In genomic region chr22:32410459-32410858, GRCh38 we compare ENCODE assay signal across 8 cellular contexts. TPM values are rescaled to one million over a fixed set of nuclear protein-coding genes. Genes with fewer than 3 reads are reported as not detected.
DNase-seq lines count a peak whose midpoint lies in the region; ATAC-seq and TF ChIP-seq lines count a peak whose summit lies in the region.

No MANE protein-coding gene starts in this region.

- H3K27ac Mint-ChIP-seq in endodermal cell: no peak overlapping the region

- H4K20me1 ChIP-seq in DOHH2 (ENCODE audit: control insufficient read depth, insufficient read depth, low read depth, low read length) (peaks cover 3% of the 10 kb centered on the region; the same call in 1 of the 2 replicates), OCI-LY1 (ENCODE audit: insufficient read depth, low read length) (no peaks in the 10 kb centered on the region)

- no peak for TF ChIP-seq CTCF in DOHH2 (IDR thresholded peaks at IDR 0.05; ENCODE audit: low read depth, low read length, poor library complexity, severe bottlenecking)
- TF ChIP-seq CTCF in OCI-LY1 (IDR thresholded peaks at IDR 0.05; ENCODE audit: low read length): no peak
- TF ChIP-seq CTCF in endodermal cell (conservative IDR thresholded peaks at IDR 0.05): no peak

- H3K36me3 ChIP-seq in DOHH2 (ENCODE audit: control insufficient read depth, low read length) (peaks cover 32% of the 10 kb centered on the region), OCI-LY1 (ENCODE audit: insufficient read depth, low read length) (peaks cover 37% of the 10 kb centered on the region), endodermal cell (ENCODE audit: control insufficient read depth, insufficient read depth, low read length) (peaks cover 36% of the 10 kb centered on the region), neuron (ENCODE audit: insufficient read depth, low read length) (peaks cover 34% of the 10 kb centered on the region)

- H3K27me3 ChIP-seq in DOHH2 (ENCODE audit: control insufficient read depth, low read length) (no peaks in the 10 kb centered on the region), OCI-LY1 (ENCODE audit: insufficient read depth, low read length) (no peaks in the 10 kb centered on the region), endodermal cell (ENCODE audit: control insufficient read depth, insufficient read depth, low read length, poor library complexity, severe bottlenecking) (no peaks in the 10 kb centered on the region), neuron (ENCODE audit: insufficient read depth, low read length) (no peaks in the 10 kb centered on the region)

- H3K4me2 ChIP-seq in DOHH2 (ENCODE audit: low read length) (peak overlapping the region; percentile 71), OCI-LY1 (ENCODE audit: low read length) (peak overlapping the region; percentile 78)

- peak overlapping the region; percentile 87 for H3K4me3 ChIP-seq in DOHH2 (ENCODE audit: low read length)
- peak overlapping the region; percentile 85 for H3K4me3 ChIP-seq in OCI-LY1 (ENCODE audit: low read depth, low read length, poor library complexity, severe bottlenecking)
- peak overlapping the region; percentile 98 for H3K4me3 ChIP-seq in endodermal cell (ENCODE audit: low read length)
- H3K4me3 ChIP-seq in neuron (ENCODE audit: low read length): peak overlapping the region; percentile 81

- no peak overlapping the region for H3K27ac ChIP-seq in DOHH2 (ENCODE audit: low read depth, low read length)
- H3K27ac ChIP-seq in OCI-LY1 (ENCODE audit: low read depth, low read length, poor library complexity, severe bottlenecking): no peak overlapping the region
- H3K27ac ChIP-seq in endodermal cell (ENCODE audit: low read depth, low read length): no peak overlapping the region

- H3K9me3 ChIP-seq in DOHH2 (ENCODE audit: control insufficient read depth, insufficient read depth, low read length) (no peaks in the 10 kb centered on the region), OCI-LY1 (ENCODE audit: low read length) (no peaks in the 10 kb centered on the region), endodermal cell (ENCODE audit: control insufficient read depth, low read length) (no peaks in the 10 kb centered on the region), neuron (ENCODE audit: low read length) (no peaks in the 10 kb centered on the region)

- H3K9me3 Mint-ChIP-seq in endodermal cell: no peaks in the 10 kb centered on the region

- H2AFZ ChIP-seq in OCI-LY1 (ENCODE audit: low read length) (no peak overlapping the region), neuron (ENCODE audit: low read depth, low read length) (no peak overlapping the region)

- H3K36me3 Mint-ChIP-seq in endodermal cell (ENCODE audit: low read depth): peaks cover 37% of the 10 kb centered on the region

- H3K4me1 Mint-ChIP-seq in endodermal cell: peaks cover 18% of the 10 kb centered on the region

- DNase-seq in endodermal cell (no peak), NAMALWA (ENCODE audit: low spot score) (no peak), dedifferentiated amniotic fluid mesenchymal stem cell (ENCODE audit: extremely low spot score) (no peak), dermis blood vessel endothelial cell (no peak)

- no peaks in the 10 kb centered on the region for H3K27me3 Mint-ChIP-seq in endodermal cell (ENCODE audit: insufficient read depth)

- no peak overlapping the region; the same call in 1 of the 2 replicates for H3K9ac ChIP-seq in OCI-LY1 (ENCODE audit: low read length)
- no peak overlapping the region for H3K9ac ChIP-seq in endodermal cell (ENCODE audit: extremely low read depth, low read length, poor library complexity, severe bottlenecking)

- H3F3A ChIP-seq in DOHH2 (ENCODE audit: control insufficient read depth, insufficient read depth) (0 out of 2 replicates have a peak, but pooled peaks cover 3% of the 10 kb centered on the region), OCI-LY1 (ENCODE audit: insufficient read depth, low read length) (no peaks in the 10 kb centered on the region)

- H3K4me3 Mint-ChIP-seq in endodermal cell: peak overlapping the region; percentile 93

- H3K9me2 ChIP-seq in DOHH2 (replicated peaks; ENCODE audit: control insufficient read depth, low read length) (no peaks in the 10 kb centered on the region), OCI-LY1 (ENCODE audit: low read depth, low read length) (no peaks in the 10 kb centered on the region)

- WGBS in endodermal cell (ENCODE audit: insufficient coverage in 1 of 2, insufficient read length in 1 of 2), 2 experiments: 87 to 90% methylated on average over 1 to 4 of the region's 4 CpGs

- no peak for ATAC-seq in GM18511 (IDR thresholded peaks at IDR 0.05; ENCODE audit: unreplicated experiment)

- H3K4me1 ChIP-seq in DOHH2 (ENCODE audit: control insufficient read depth, low read length): peaks cover 37% of the 10 kb centered on the region
- peaks cover 32% of the 10 kb centered on the region for H3K4me1 ChIP-seq in OCI-LY1 (ENCODE audit: insufficient read depth, low read length, severe bottlenecking)
- peaks cover 6% of the 10 kb centered on the region for H3K4me1 ChIP-seq in endodermal cell (ENCODE audit: control insufficient read depth, insufficient read depth, low read length)
- H3K4me1 ChIP-seq in neuron (ENCODE audit: insufficient read depth, low read length): peaks cover 14% of the 10 kb centered on the region

- peaks cover 41% of the 10 kb centered on the region for H3K79me2 ChIP-seq in DOHH2 (ENCODE audit: control insufficient read depth, low read length)
- H3K79me2 ChIP-seq in OCI-LY1 (ENCODE audit: insufficient read depth, low read length): peaks cover 19% of the 10 kb centered on the region

RNA-seq across cellular contexts. Expression of gene RTCB, which starts 1.6 kb away (rescaled TPM):
- total RNA-seq in endodermal cell (100 to 1,000 TPM; 113 to 126 TPM), dermis blood vessel endothelial cell (151 and 175 TPM in 2 replicates)
- 91.8 TPM for polyA plus RNA-seq in endodermal cell (2013, experiment 1 of 2)
- polyA plus RNA-seq in endodermal cell (2013, experiment 2 of 2): 79.9 TPM

RNA-seq across cellular contexts. Expression of gene RFPL3, which starts 52.8 kb away (rescaled TPM):
- total RNA-seq in endodermal cell (not detected), dermis blood vessel endothelial cell (not detected in 2 replicates)
- not detected for polyA plus RNA-seq in endodermal cell (2013, experiment 1 of 2)
- not detected for polyA plus RNA-seq in endodermal cell (2013, experiment 2 of 2)

RNA-seq across cellular contexts. Expression of gene BPIFC, which starts 53.8 kb away (rescaled TPM):
- total RNA-seq in endodermal cell: not detected
- polyA plus RNA-seq in endodermal cell (2013, experiment 1 of 2): not detected
- not detected for polyA plus RNA-seq in endodermal cell (2013, experiment 2 of 2)
- not detected in 2 replicates for total RNA-seq in dermis blood vessel endothelial cell
